Comparison of ENCODE assay signal across 13 cellular contexts in the genomic region with DNA sequence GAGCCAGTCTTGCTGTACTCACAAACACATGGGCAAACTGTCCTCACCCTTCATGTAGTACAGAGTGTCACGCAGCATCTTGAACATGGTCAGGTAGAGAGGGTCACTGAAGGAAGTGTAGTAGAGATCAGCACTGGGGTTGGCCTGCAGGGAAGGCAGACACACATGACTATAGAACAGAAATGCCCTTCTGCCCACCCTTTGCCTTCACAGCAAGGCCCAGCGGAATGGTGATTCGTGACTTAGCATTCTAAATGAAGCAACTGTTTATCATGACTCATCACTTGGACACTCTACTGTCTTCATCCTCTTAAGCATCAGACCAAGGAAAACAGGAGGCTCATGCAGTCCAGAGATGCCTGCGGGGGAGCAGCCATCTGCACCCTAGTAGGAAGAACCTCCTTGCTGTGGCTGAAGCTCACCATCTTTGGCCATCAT. TPM values are rescaled to one million over a fixed set of nuclear protein-coding genes. Genes with fewer than 3 reads are reported as not detected.
A peak's percentile ranks its signal among the peaks of the same experiment; 100 is the strongest.
DNase-seq lines count a peak whose midpoint lies in the region; ATAC-seq and TF ChIP-seq lines count a peak whose summit lies in the region.
"Had no signal": no experiment of that assay in that cellular context is flagged by ENCODE, and none has a peak within 500 bp of the region (broad histone marks: within the 10 kb centered on the region; RNA-seq: fewer than 3 reads in every experiment).

No MANE protein-coding gene starts in this region.

- DNase-seq in GM03348 (ENCODE audit: low spot score) (peak; percentile 93), RPMI7951 (ENCODE audit: low read depth) (peak; percentile 94), fibroblast of gingiva (ENCODE audit: low read depth) (peak; percentile 91), osteoblast (ENCODE audit: insufficient read length, low spot score, missing footprints) (peak; percentile 92), UCSD-AML1 (lab: John Stamatoyannopoulos, UW; ENCODE audit: unreplicated experiment) (no peak), NCI-H2107 treated with DMSO at 0.1 percent for 48 hours (lab: John Stamatoyannopoulos, UW; ENCODE audit: unreplicated experiment) (no peak), NCI-H774 (lab: John Stamatoyannopoulos, UW) (no peak)
- DNase-seq: activated CD8-positive, alpha-beta memory T cell treated with anti-CD3 and anti-CD28 coated beads, Interleukin-2, amount 50 U/mL, for 48 hours; KBM-7; naive B cell; RPMI8226 had no signal

- no peak for TF ChIP-seq CTCF in osteoblast (IDR thresholded peaks at IDR 0.05; ENCODE audit: extremely low read depth, low read depth, low read length)

- no peaks in the 10 kb centered on the region for H4K20me1 ChIP-seq in osteoblast (ENCODE audit: insufficient read depth, low read length)

- H3K4me1 ChIP-seq in osteoblast (ENCODE audit: insufficient read depth, low read length), result peaks cover 19% of the 10 kb centered on the region

- H3K4me2 ChIP-seq in osteoblast (ENCODE audit: insufficient read depth, low read length), result no peak overlapping the region

- H3K27me3 ChIP-seq in osteoblast (ENCODE audit: insufficient read depth, low read length), result no peaks in the 10 kb centered on the region

- peak overlapping the region; percentile 43 for H2AFZ ChIP-seq in osteoblast (ENCODE audit: low read length)

- peaks cover 54% of the 10 kb centered on the region for H3K36me3 ChIP-seq in osteoblast (ENCODE audit: insufficient read depth, low read length)

- no peak for ATAC-seq in HG02588 (IDR thresholded peaks at IDR 0.05; ENCODE audit: unreplicated experiment)

- H3K9me3 ChIP-seq in osteoblast (ENCODE audit: low read depth, low read length), result no peaks in the 10 kb centered on the region

- no peaks in the 10 kb centered on the region for H3K79me2 ChIP-seq in osteoblast (ENCODE audit: insufficient read depth, low read length)

- no peak overlapping the region for H3K4me3 ChIP-seq in osteoblast (ENCODE audit: insufficient read depth, low read length)

- H3K27ac ChIP-seq in osteoblast (ENCODE audit: low read depth, low read length), result peak overlapping the region; percentile 77

RNA-seq across cellular contexts. Expression of a gene that starts 33.4 kb away (rescaled TPM):
- total RNA-seq in RPMI7951 (2014; rRNA removed; shearing (Covaris generic)), result 0.20 and 0.48 TPM in 2 replicates
- total RNA-seq in osteoblast, result not detected in 2 replicates
- total RNA-seq: H1 had no signal

RNA-seq across cellular contexts. Expression of a gene that starts 51.3 kb away (rescaled TPM):
- 17.8 and 19.4 TPM in 2 replicates for total RNA-seq in RPMI7951 (2014; rRNA removed; shearing (Covaris generic))
- 61.9 and 63.4 TPM in 2 replicates for total RNA-seq in osteoblast

RNA-seq across cellular contexts. Expression of a gene that starts 51.5 kb away (rescaled TPM):
- total RNA-seq in RPMI7951 (2014; rRNA removed; shearing (Covaris generic)), result 9.2 and 13.1 TPM in 2 replicates
- 13.0 and 15.3 TPM in 2 replicates for total RNA-seq in osteoblast

Comparison
In these comparisons a context has a peak if more than half of its experiments do, and no peak if none do; other contexts are left out.
1. DNase-seq: peak in GM03348 (single experiment), RPMI7951 (single experiment), fibroblast of gingiva (single experiment) and osteoblast (single experiment); none in UCSD-AML1 (single experiment), NCI-H2107 treated with DMSO at 0.1 percent for 48 hours (single experiment) and NCI-H774 (single experiment).